30 cellular contexts compared by ENCODE assay signal in the genomic region with DNA sequence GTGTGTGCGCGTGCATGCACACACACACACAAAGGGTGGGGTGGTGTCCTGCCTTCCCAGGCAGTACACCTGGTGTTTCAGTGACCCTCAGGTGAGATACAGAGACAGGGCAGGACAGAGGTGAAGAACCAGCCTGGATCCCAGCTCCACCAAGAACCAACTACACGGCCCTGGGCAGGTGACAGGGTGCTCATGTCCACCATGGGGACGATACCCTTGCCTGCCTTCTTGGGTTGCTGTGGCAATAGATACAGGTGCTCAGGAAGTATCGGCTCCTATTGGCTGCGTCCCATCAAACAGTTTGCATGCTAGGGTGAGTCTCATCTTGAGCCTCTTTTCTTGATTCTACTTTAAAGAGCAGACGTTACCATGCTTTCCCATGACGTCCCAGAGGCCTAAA. TPM values are rescaled to one million over a fixed set of nuclear protein-coding genes. Genes with fewer than 3 reads are reported as not detected.
"Had no signal": no experiment of that assay in that cellular context is flagged by ENCODE, and none has a peak within 500 bp of the region (broad histone marks: within the 10 kb centered on the region; RNA-seq: fewer than 3 reads in every experiment).

No MANE protein-coding gene starts in this region.

- H3K4me3 Mint-ChIP-seq: immature natural killer cell; mesothelial cell of epicardium; naive B cell; natural killer cell; nephron progenitor cell; neural progenitor cell; stimulated activated naive B cell treated with anti-CD40 and anti-IgM and Interleukin-4, amounts not matched to agents 10 μg/mL and 1 μg/mL and 100 μg/mL, for 72 hours had no signal

- H3K27me3 ChIP-seq: neural progenitor cell, neutrophil, stomach, testis, thyroid gland, transverse colon, upper lobe of left lung had no signal

- H3K4me1 Mint-ChIP-seq: mesothelial cell of epicardium; naive B cell; nephron progenitor cell; neural progenitor cell; stimulated activated naive B cell treated with anti-CD40 and anti-IgM and Interleukin-4, amounts not matched to agents 10 μg/mL and 1 μg/mL and 100 μg/mL, for 72 hours had no signal

- H3K36me3 ChIP-seq: left ventricle myocardium inferior, neural progenitor cell, neutrophil, stomach, thyroid gland, transverse colon, upper lobe of left lung had no signal

- H3K27ac Mint-ChIP-seq: immature natural killer cell; mesothelial cell of epicardium; naive B cell; natural killer cell; nephron progenitor cell; neural progenitor cell; progenitor cell of endocrine pancreas; stimulated activated naive B cell treated with anti-CD40 and anti-IgM and Interleukin-4, amounts not matched to agents 10 μg/mL and 1 μg/mL and 100 μg/mL, for 72 hours had no signal

- FAIRE-seq: islet of Langerhans, kidney had no signal

- H3K36me3 Mint-ChIP-seq: mesothelial cell of epicardium; naive B cell; natural killer cell; neural progenitor cell; stimulated activated naive B cell treated with anti-CD40 and anti-IgM and Interleukin-4, amounts not matched to agents 10 μg/mL and 1 μg/mL and 100 μg/mL, for 72 hours had no signal

- H3K4me3 ChIP-seq: left ventricle myocardium inferior, lung, neural progenitor cell, skin epidermis, stomach, testis, thyroid gland, transverse colon, upper lobe of left lung had no signal

- ATAC-seq: natural killer cell; right cardiac atrium; sciatic nerve; stimulated activated naive B cell treated with anti-CD40 and anti-IgM and Interleukin-4, amounts not matched to agents 10 μg/mL and 1 μg/mL and 100 μg/mL, for 72 hours; stimulated activated naive CD8-positive, alpha-beta T cell treated with anti-CD3 and anti-CD28 coated beads, Interleukin-15, Interleukin-2, amounts not matched to agents 100 U/mL and 50 U/mL, for 24 hours had no signal

- DNase-seq: hypothalamus; immature natural killer cell; kidney; left ventricle myocardium inferior; mesendoderm; naive B cell; natural killer cell; nephron progenitor cell; occipital lobe; stimulated activated CD4-positive, alpha-beta T cell treated with anti-CD3 and anti-CD28 coated beads, Interleukin-12 subunit alpha, Interleukin-12 subunit beta, amount 100 ng/mL, for 4 hours; stimulated activated CD4-positive, alpha-beta T cell treated with anti-CD3 and anti-CD28 coated beads, Interleukin-15, amount 100 ng/mL, for 24 hours; stimulated activated CD4-positive, alpha-beta T cell treated with anti-CD3 and anti-CD28 coated beads, Interleukin-2, amount 100 ng/mL, for 24 hours; stimulated activated CD4-positive, alpha-beta T cell treated with anti-CD3 and anti-CD28 coated beads, Interleukin-4, amount 100 ng/mL, for 1 hour; stimulated activated naive B cell treated with anti-CD40 and anti-IgM and Interleukin-4, amounts not matched to agents 10 μg/mL and 1 μg/mL and 100 μg/mL, for 72 hours; stimulated activated naive CD8-positive, alpha-beta T cell treated with anti-CD3 and anti-CD28 coated beads, Interleukin-15, Interleukin-2, amounts not matched to agents 100 U/mL and 50 U/mL, for 24 hours; stomach; testis; thyroid gland; transverse colon; upper lobe of left lung had no signal

- H3K4me1 ChIP-seq: neural progenitor cell, parathyroid adenoma, stomach, testis, thyroid gland, upper lobe of left lung had no signal

- H3K9me3 ChIP-seq: neutrophil, testis, thyroid gland, transverse colon had no signal

- H3K27ac ChIP-seq: left ventricle myocardium inferior, neural progenitor cell, neutrophil, parathyroid adenoma, skin epidermis, stomach, testis, thyroid gland, transverse colon, upper lobe of left lung had no signal

- H3K9me3 Mint-ChIP-seq: natural killer cell had no signal

RNA-seq across cellular contexts. Expression of a gene that starts 33.7 kb away (rescaled TPM):
- total RNA-seq: natural killer cell had no signal
